In the genomic region with DNA sequence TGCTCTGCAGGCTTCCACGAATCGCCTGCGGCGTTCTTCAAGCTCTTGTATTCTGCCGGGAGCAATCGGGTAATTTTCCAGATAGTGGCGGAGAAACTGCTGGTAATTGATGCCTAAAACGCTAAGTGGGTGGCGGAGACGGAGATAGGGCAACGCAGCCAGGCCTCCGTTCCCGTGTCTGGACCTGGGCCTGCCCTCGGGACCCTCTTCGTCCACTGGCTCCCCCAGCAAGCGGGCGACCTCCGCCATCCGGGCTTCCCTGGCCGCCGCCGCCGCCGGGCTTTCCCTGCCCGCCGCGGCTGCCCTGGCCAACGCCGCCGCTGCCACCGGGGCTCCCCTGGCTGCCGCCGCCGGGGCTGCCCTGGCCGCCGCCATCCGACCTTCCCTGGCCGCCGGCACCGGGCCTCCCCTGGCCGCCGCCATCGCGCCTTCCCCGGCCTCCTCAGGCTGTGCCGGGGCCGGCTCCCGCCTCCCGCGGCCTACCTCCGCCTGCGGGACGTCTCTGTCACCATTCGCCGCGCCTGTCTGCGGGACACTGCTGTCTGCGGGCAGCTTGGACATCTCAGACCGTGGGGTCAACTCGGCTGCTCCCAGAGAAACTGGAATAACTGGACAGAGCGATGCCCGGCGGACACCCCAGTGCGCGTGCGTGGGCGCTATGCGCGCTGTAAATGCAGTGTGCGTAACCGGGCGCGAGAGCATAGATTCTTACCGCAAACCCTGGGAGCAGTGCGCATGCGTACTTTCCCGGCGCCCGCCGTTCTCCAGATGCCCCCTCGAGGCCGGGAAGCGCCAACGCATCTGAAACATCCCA, we compare ENCODE assay signal across 8 cellular contexts. TPM values are rescaled to one million over a fixed set of nuclear protein-coding genes. Genes with fewer than 3 reads are reported as not detected.
DNase-seq lines count a peak whose midpoint lies in the region; ATAC-seq and TF ChIP-seq lines count a peak whose summit lies in the region.

A gene with protein sequence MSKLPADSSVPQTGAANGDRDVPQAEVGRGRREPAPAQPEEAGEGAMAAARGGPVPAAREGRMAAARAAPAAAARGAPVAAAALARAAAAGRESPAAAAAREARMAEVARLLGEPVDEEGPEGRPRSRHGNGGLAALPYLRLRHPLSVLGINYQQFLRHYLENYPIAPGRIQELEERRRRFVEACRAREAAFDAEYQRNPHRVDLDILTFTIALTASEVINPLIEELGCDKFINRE (minus strand): TSS at position 643 of the 814 bp plus-strand sequence. CDS start 82 bp downstream, at position 561.

- POLR2A ChIA-PET in GM10248 (lab: Yijun Ruan, JAX), result interaction anchor here (0.5 kb wide), 1 partner anchor 10 kb away, joined by 5 read pairs; no protein-coding TSS in a partner anchor

- ATAC-seq in HG02610 (IDR thresholded peaks at IDR 0.05; ENCODE audit: unreplicated experiment), result peak; percentile 73

- H3K4me3 ChIP-seq in osteoblast (ENCODE audit: insufficient read depth, low read length), result peak within 1 kb of the TSS; percentile 89
- peak within 1 kb of the TSS; percentile 89 for H3K4me3 ChIP-seq in thymus (ENCODE audit: low read length)

- H3K4me3 Mint-ChIP-seq in activated naive CD8-positive, alpha-beta T cell, result peak within 1 kb of the TSS; percentile 97
- H3K4me3 Mint-ChIP-seq in glutamatergic neuron (ENCODE audit: unreplicated experiment), result peak within 1 kb of the TSS; percentile 96

- peaks cover 7% of the 10 kb centered on the region for H4K20me1 ChIP-seq in osteoblast (ENCODE audit: insufficient read depth, low read length)

- H3K27me3 ChIP-seq in osteoblast (ENCODE audit: insufficient read depth, low read length) (no peaks in the 10 kb centered on the region), thymus (ENCODE audit: control insufficient read depth, insufficient read depth) (no peaks in the 10 kb centered on the region)

- H3K4me2 ChIP-seq in osteoblast (ENCODE audit: insufficient read depth, low read length), result peak within 1 kb of the TSS; percentile 88

- no peaks in the 10 kb centered on the region for H3K27me3 Mint-ChIP-seq in activated naive CD8-positive, alpha-beta T cell
- H3K27me3 Mint-ChIP-seq in glutamatergic neuron (ENCODE audit: unreplicated experiment), result peaks cover 3% of the 10 kb centered on the region

- H3K27ac ChIP-seq in osteoblast (ENCODE audit: low read depth, low read length), result peak within 1 kb of the TSS; percentile 84
- peak within 1 kb of the TSS; percentile 92 for H3K27ac ChIP-seq in thymus (ENCODE audit: low read depth)

- H3K36me3 ChIP-seq in osteoblast (ENCODE audit: insufficient read depth, low read length) (no peaks in the 10 kb centered on the region), thymus (ENCODE audit: control insufficient read depth, insufficient read depth) (no peaks in the 10 kb centered on the region)

- peak within 1 kb of the TSS; percentile 96 for H3K27ac Mint-ChIP-seq in activated naive CD8-positive, alpha-beta T cell
- H3K27ac Mint-ChIP-seq in glutamatergic neuron (ENCODE audit: unreplicated experiment), result peak within 1 kb of the TSS; percentile 87

- no peaks in the 10 kb centered on the region for H3K9me3 Mint-ChIP-seq in activated naive CD8-positive, alpha-beta T cell (ENCODE audit: low read depth)
- peaks cover 9% of the 10 kb centered on the region for H3K9me3 Mint-ChIP-seq in glutamatergic neuron (ENCODE audit: unreplicated experiment)

- TF ChIP-seq CTCF in GM10248 (IDR thresholded peaks at IDR 0.05; ENCODE audit: control extremely low read depth, extremely low read depth, low read depth, missing control alignments) (peak; percentile 81), glutamatergic neuron (IDR thresholded peaks at IDR 0.05; ENCODE audit: partially characterized antibody, unreplicated experiment) (peak; percentile 89), osteoblast (IDR thresholded peaks at IDR 0.05; ENCODE audit: extremely low read depth, low read depth, low read length) (peak; percentile 77)

- H3K9me3 ChIP-seq in osteoblast (ENCODE audit: low read depth, low read length), result no peaks in the 10 kb centered on the region
- H3K9me3 ChIP-seq in thymus (ENCODE audit: control insufficient read depth), result no peaks in the 10 kb centered on the region

- H3K4me1 Mint-ChIP-seq in activated naive CD8-positive, alpha-beta T cell (ENCODE audit: low read depth), result peaks cover 67% of the 10 kb centered on the region
- H3K4me1 Mint-ChIP-seq in glutamatergic neuron (ENCODE audit: low read depth, unreplicated experiment), result peaks cover 14% of the 10 kb centered on the region

- H3K4me1 ChIP-seq in osteoblast (ENCODE audit: insufficient read depth, low read length), result peaks cover 10% of the 10 kb centered on the region
- no peaks in the 10 kb centered on the region for H3K4me1 ChIP-seq in thymus (ENCODE audit: control insufficient read depth, insufficient read depth, low read length)

- peak; percentile 94 for DNase-seq in GM10248 (ENCODE audit: extremely low spot score)
- DNase-seq in NCI-H1092 treated with DMSO at 0.1 percent for 48 hours (lab: John Stamatoyannopoulos, UW), result peak; percentile 89
- peak; percentile 83 for DNase-seq in SKM-1 (lab: John Stamatoyannopoulos, UW; ENCODE audit: unreplicated experiment)
- peak; percentile 97 for DNase-seq in glutamatergic neuron
- peak; percentile 99 for DNase-seq in osteoblast (ENCODE audit: insufficient read length, low spot score, missing footprints)

- H2AFZ ChIP-seq in osteoblast (ENCODE audit: low read length), result peak within 1 kb of the TSS; percentile 88

- H3K36me3 Mint-ChIP-seq in activated naive CD8-positive, alpha-beta T cell, result peaks cover 4% of the 10 kb centered on the region
- H3K36me3 Mint-ChIP-seq in glutamatergic neuron (ENCODE audit: unreplicated experiment), result no peaks in the 10 kb centered on the region

- CTCF ChIA-PET in GM10248 (lab: Yijun Ruan, JAX), result interaction anchor here (0.7 to 4.1 kb wide), 10 partner anchors 11 to 303 kb away, joined by 3 to 18 read pairs (median 5); a partner anchor contains a TSS

- peaks cover 25% of the 10 kb centered on the region for H3K79me2 ChIP-seq in osteoblast (ENCODE audit: insufficient read depth, low read length)

- under 1% methylated on average over 84 of the region's 84 CpGs for WGBS in thymus

RNA-seq across cellular contexts. Expression of the gene that starts here (rescaled TPM):
- total RNA-seq in glutamatergic neuron (ENCODE audit: unreplicated experiment) (20.2 TPM), osteoblast (8.3 TPM in 2 replicates)
- polyA plus RNA-seq in thymus, result 29.3 TPM

Comparison
In these comparisons a context has a peak if more than half of its experiments do, and no peak if none do; other contexts are left out.
1. Peak in every context shown above with its lines: DNase-seq, ATAC-seq, H3K4me3 ChIP-seq and H3K27ac ChIP-seq.